Comparison of ENCODE assay signal across 11 cellular contexts in genomic region chr2:44430340-44430739, GRCh38.
"Had no signal": no experiment of that assay in that cellular context is flagged by ENCODE, and none has a peak within 500 bp of the region (broad histone marks: within the 10 kb centered on the region; RNA-seq: fewer than 3 reads in every experiment).

No MANE protein-coding gene starts in this region.

- DNase-seq: activated CD4-positive, alpha-beta memory T cell treated with anti-CD3 and anti-CD28 coated beads for 36 hours; activated effector memory CD4-positive, alpha-beta T cell treated with anti-CD3 and anti-CD28 coated beads, Interleukin-2, amount 50 U/mL, for 16 hours; activated T-cell treated with anti-CD3 and anti-CD28 coated beads, Interleukin-2, amount 50 U/mL, for 4 hours; amygdala; brain microvascular endothelial cell; left lung; stimulated activated CD4-positive, alpha-beta T cell treated with anti-CD3 and anti-CD28 coated beads, Interleukin-12 subunit alpha, Interleukin-12 subunit beta, amount 100 ng/mL, for 4 hours; stimulated activated naive CD8-positive, alpha-beta T cell treated with anti-CD3 and anti-CD28 coated beads, Interleukin-15, Interleukin-2, amounts not matched to agents 100 U/mL and 50 U/mL, for 24 hours; T1000 had no signal

- ATAC-seq: activated T-cell treated with anti-CD3 and anti-CD28 coated beads, Interleukin-2, amount 50 U/mL, for 4 hours; esophagus mucosa; left lung; stimulated activated naive CD8-positive, alpha-beta T cell treated with anti-CD3 and anti-CD28 coated beads, Interleukin-15, Interleukin-2, amounts not matched to agents 100 U/mL and 50 U/mL, for 24 hours had no signal

- H3K36me3 ChIP-seq: brain microvascular endothelial cell, left lung, suprapubic skin had no signal

- H3K9me3 ChIP-seq: left lung, suprapubic skin had no signal

- H3K4me1 ChIP-seq: left lung, suprapubic skin had no signal

- H3K27me3 ChIP-seq: brain microvascular endothelial cell, left lung, suprapubic skin had no signal

- H3K27ac ChIP-seq: brain microvascular endothelial cell, left lung, suprapubic skin had no signal

- H3K4me3 ChIP-seq: left lung, suprapubic skin had no signal
